Comparison of ENCODE assay signal across 8 cellular contexts in genomic region chr17:42562845-42563509, GRCh38. TPM values are rescaled to one million over a fixed set of nuclear protein-coding genes. Genes with fewer than 3 reads are reported as not detected.
DNase-seq lines count a peak whose midpoint lies in the region; ATAC-seq and TF ChIP-seq lines count a peak whose summit lies in the region.

No MANE protein-coding gene starts in this region.

- H3K36me3 Mint-ChIP-seq in activated T-helper 1 cell treated with anti-CD3 and anti-CD28 coated beads, Interleukin-12 subunit alpha, Interleukin-12 subunit beta, Interleukin-2, Interleukin-4 antibody, amounts not matched to agents 30 ng/mL and 10 ng/mL and 1 ng/mL, durations not matched to agents 14 hours and 24 hours and 36 hours (ENCODE audit: low read depth): peaks cover 12% of the 10 kb centered on the region

- H4K20me1 ChIP-seq in SK-N-SH (ENCODE audit: insufficient read depth): no peaks in the 10 kb centered on the region

- H3K27me3 ChIP-seq in SK-N-SH (ENCODE audit: insufficient read depth): no peaks in the 10 kb centered on the region
- H3K27me3 ChIP-seq in iPS-20b (ENCODE audit: insufficient read depth, low read length): no peaks in the 10 kb centered on the region

- intact Hi-C loops in activated T-helper 1 cell treated with anti-CD3 and anti-CD28 coated beads, Interleukin-12 subunit alpha, Interleukin-12 subunit beta, Interleukin-2, Interleukin-4 antibody, amounts not matched to agents 30 ng/mL and 10 ng/mL and 1 ng/mL, durations not matched to agents 14 hours and 24 hours and 36 hours (cut with micrococcal nuclease): loop anchor here (1.0 to 10.0 kb wide), 2 partner anchors 14 to 422 kb away; partner anchors contain the start of genes PSMC3IP, PTGES3L and RUNDC1

- H3K4me1 ChIP-seq in SK-N-SH (ENCODE audit: control insufficient read depth in 1 of 2, insufficient read depth in 2 of 2, low read depth in 1 of 2, low read length in 1 of 2) (peaks cover 4 to 33% of the 10 kb centered on the region in 2 experiments; a peak in 3 of 4 replicates), iPS-20b (ENCODE audit: insufficient read depth, low read length) (peaks cover 7% of the 10 kb centered on the region; the same call in 1 of the 2 replicates)

- H3K27me3 Mint-ChIP-seq in activated T-helper 1 cell treated with anti-CD3 and anti-CD28 coated beads, Interleukin-12 subunit alpha, Interleukin-12 subunit beta, Interleukin-2, Interleukin-4 antibody, amounts not matched to agents 30 ng/mL and 10 ng/mL and 1 ng/mL, durations not matched to agents 14 hours and 24 hours and 36 hours (ENCODE audit: insufficient read depth): no peaks in the 10 kb centered on the region

- H3K4me3 ChIP-seq in SK-N-SH (ENCODE audit: low read depth in 2 of 2, low read length in 1 of 2) (peak overlapping the region; percentile 78 to 98), iPS-20b (ENCODE audit: low read length) (peak overlapping the region; percentile 79)

- H3K79me2 ChIP-seq in SK-N-SH (ENCODE audit: insufficient read depth): peaks cover 60% of the 10 kb centered on the region

- H3K9ac ChIP-seq in SK-N-SH (peak overlapping the region; percentile 86), iPS-20b (ENCODE audit: low read depth, low read length) (peak overlapping the region; percentile 89)

- peaks cover 30% of the 10 kb centered on the region for H3K4me1 Mint-ChIP-seq in activated T-helper 1 cell treated with anti-CD3 and anti-CD28 coated beads, Interleukin-12 subunit alpha, Interleukin-12 subunit beta, Interleukin-2, Interleukin-4 antibody, amounts not matched to agents 30 ng/mL and 10 ng/mL and 1 ng/mL, durations not matched to agents 14 hours and 24 hours and 36 hours (ENCODE audit: low read depth)

- 26% methylated on average over 19 of the region's 30 CpGs for WGBS in SK-N-SH (ENCODE audit: low lambda C conversion rate)

- H3K9me3 Mint-ChIP-seq in activated T-helper 1 cell treated with anti-CD3 and anti-CD28 coated beads, Interleukin-12 subunit alpha, Interleukin-12 subunit beta, Interleukin-2, Interleukin-4 antibody, amounts not matched to agents 30 ng/mL and 10 ng/mL and 1 ng/mL, durations not matched to agents 14 hours and 24 hours and 36 hours: no peaks in the 10 kb centered on the region

- H3K9me3 ChIP-seq in SK-N-SH: no peaks in the 10 kb centered on the region
- H3K9me3 ChIP-seq in iPS-20b (ENCODE audit: insufficient read depth, low read depth, low read length): no peaks in the 10 kb centered on the region

- peaks cover 29% of the 10 kb centered on the region for H3F3A ChIP-seq in SK-N-SH (replicated peaks; ENCODE audit: insufficient read depth)

- ATAC-seq in SK-N-SH treated with all-trans-retinoic acid at 6 μM for 48 hours: no peak
- no peak for ATAC-seq in HG02588 (IDR thresholded peaks at IDR 0.05; ENCODE audit: unreplicated experiment)
- no peak for ATAC-seq in GM19324 (IDR thresholded peaks at IDR 0.05; ENCODE audit: low FRiP score, unreplicated experiment)

- no peak for TF ChIP-seq EP300 in SK-N-SH (IDR thresholded peaks at IDR 0.05; ENCODE audit: borderline replicate concordance in 1 of 2, low read depth in 1 of 2, low read length in 1 of 2)

- peak overlapping the region; percentile 98 for H3K4me2 ChIP-seq in SK-N-SH

- peaks cover 13 to 30% of the 10 kb centered on the region in 2 experiments for H3K36me3 ChIP-seq in SK-N-SH (replicated peaks in 1 of 2; ENCODE audit: control insufficient read depth in 1 of 2, insufficient read depth in 2 of 2, low read length in 1 of 2)
- peaks cover 28% of the 10 kb centered on the region for H3K36me3 ChIP-seq in iPS-20b (ENCODE audit: insufficient read depth, low read depth, low read length)

- DNase-seq in SK-N-SH (no peak), T1000 (lab: John Stamatoyannopoulos, UW) (no peak)
- DNase-seq in activated T-helper 1 cell treated with anti-CD3 and anti-CD28 coated beads, Interleukin-12 subunit alpha, Interleukin-12 subunit beta, Interleukin-2, Interleukin-4 antibody, amounts not matched to agents 30 ng/mL and 10 ng/mL and 1 ng/mL, durations not matched to agents 14 hours and 24 hours and 36 hours (ENCODE audit: low spot score): no peak

- no peak for TF ChIP-seq CTCF in SK-N-SH (IDR thresholded peaks at IDR 0.05)

- TF ChIP-seq RAD21 in SK-N-SH (IDR thresholded peaks at IDR 0.05; ENCODE audit: low read length): no peak

- H3K9me2 ChIP-seq in SK-N-SH: no peaks in the 10 kb centered on the region

- no peak overlapping the region for H2AFZ ChIP-seq in SK-N-SH (ENCODE audit: low read depth)

- CTCF ChIA-PET in SK-N-SH (lab: Yijun Ruan, JAX): interaction anchor here (1.0 to 1.4 kb wide), 2 partner anchors 14 to 15 kb away, joined by 3 to 4 read pairs; no protein-coding TSS in a partner anchor

- H3K4me3 Mint-ChIP-seq in activated T-helper 1 cell treated with anti-CD3 and anti-CD28 coated beads, Interleukin-12 subunit alpha, Interleukin-12 subunit beta, Interleukin-2, Interleukin-4 antibody, amounts not matched to agents 30 ng/mL and 10 ng/mL and 1 ng/mL, durations not matched to agents 14 hours and 24 hours and 36 hours: peak overlapping the region; percentile 87

- H3K27ac Mint-ChIP-seq in activated T-helper 1 cell treated with anti-CD3 and anti-CD28 coated beads, Interleukin-12 subunit alpha, Interleukin-12 subunit beta, Interleukin-2, Interleukin-4 antibody, amounts not matched to agents 30 ng/mL and 10 ng/mL and 1 ng/mL, durations not matched to agents 14 hours and 24 hours and 36 hours: peak overlapping the region; percentile 92

- peak overlapping the region; percentile 73 to 82; a peak in 3 of 4 replicates for H3K27ac ChIP-seq in SK-N-SH (ENCODE audit: low read depth in 2 of 2, low read length in 1 of 2)
- H3K27ac ChIP-seq in iPS-20b (ENCODE audit: low read length): no peak overlapping the region
- peak overlapping the region; percentile 90 for H3K27ac ChIP-seq in temporal lobe (ENCODE audit: low read depth, low read length)

- POLR2A ChIA-PET in SK-N-SH (lab: Yijun Ruan, JAX): interaction anchor here (0.6 kb wide), 1 partner anchor 11 kb away, joined by 3 read pairs; no protein-coding TSS in a partner anchor

TF ChIP-seq in SK-N-SH, 30 proteins besides CTCF, POLR2A, EP300 and RAD21 (continues in another document):
- no peak for TF ChIP-seq RFX5 (IDR thresholded peaks at IDR 0.05; ENCODE audit: low read length)
- no peak for TF ChIP-seq RXRA (IDR thresholded peaks at IDR 0.05; ENCODE audit: borderline replicate concordance, low read depth)
- no peak for TF ChIP-seq GABPA (IDR thresholded peaks at IDR 0.05; ENCODE audit: low read depth)
- no peak for TF ChIP-seq FOXM1 (IDR thresholded peaks at IDR 0.05; ENCODE audit: low read depth)
- no peak for TF ChIP-seq NRF1 (IDR thresholded peaks at IDR 0.05; ENCODE audit: low read depth, low read length)
- TF ChIP-seq MEF2A (IDR thresholded peaks at IDR 0.05; ENCODE audit: borderline replicate concordance, low read depth): no peak

TF ChIP-seq in SK-N-SH treated with all-trans-retinoic acid at 6 μM for 48 hours, 23 proteins besides CTCF, POLR2A, EP300 and RAD21 (continues in another document):
- TF ChIP-seq OSR1 (CRISPR knock-in tag; IDR thresholded peaks at IDR 0.05): no peak
- no peak for TF ChIP-seq TCF4 (CRISPR knock-in tag; IDR thresholded peaks at IDR 0.05; ENCODE audit: borderline replicate concordance)
- no peak for TF ChIP-seq ARNTL (CRISPR knock-in tag; IDR thresholded peaks at IDR 0.05; ENCODE audit: borderline replicate concordance, low read depth)
- TF ChIP-seq CSDC2 (CRISPR knock-in tag; IDR thresholded peaks at IDR 0.05): no peak

RNA-seq across cellular contexts. Expression of gene COASY, which starts 1.0 kb away (rescaled TPM):
- polyA plus RNA-seq in SK-N-SH (2012; rRNA removed): 56.6 and 69.4 TPM in 2 replicates
- polyA plus RNA-seq in SK-N-SH (2012; cell fraction: cytosol; rRNA removed): 32.0 and 48.4 TPM in 2 replicates
- 145 and 151 TPM in 2 replicates for polyA plus RNA-seq in SK-N-SH (2012; cell fraction: nucleus; rRNA removed)
- total RNA-seq in activated T-helper 1 cell treated with anti-CD3 and anti-CD28 coated beads, Interleukin-12 subunit alpha, Interleukin-12 subunit beta, Interleukin-2, Interleukin-4 antibody, amounts not matched to agents 30 ng/mL and 10 ng/mL and 1 ng/mL, durations not matched to agents 14 hours and 24 hours and 36 hours: 93.1 and 95.4 TPM in 2 replicates
- 7.1 TPM for total RNA-seq in temporal lobe

RNA-seq across cellular contexts. Expression of gene MLX, which starts 3.9 kb away (rescaled TPM):
- 44.5 and 66.4 TPM in 2 replicates for polyA plus RNA-seq in SK-N-SH (2012; rRNA removed)
- polyA plus RNA-seq in SK-N-SH (2012; cell fraction: cytosol; rRNA removed): 33.1 and 41.8 TPM in 2 replicates
- polyA plus RNA-seq in SK-N-SH (2012; cell fraction: nucleus; rRNA removed): 154 and 172 TPM in 2 replicates
- 74.1 and 75.4 TPM in 2 replicates for total RNA-seq in activated T-helper 1 cell treated with anti-CD3 and anti-CD28 coated beads, Interleukin-12 subunit alpha, Interleukin-12 subunit beta, Interleukin-2, Interleukin-4 antibody, amounts not matched to agents 30 ng/mL and 10 ng/mL and 1 ng/mL, durations not matched to agents 14 hours and 24 hours and 36 hours
- 14.8 TPM for total RNA-seq in temporal lobe

RNA-seq across cellular contexts. Expression of gene HSD17B1, which starts 10.3 kb away (rescaled TPM):
- polyA plus RNA-seq in SK-N-SH (2012; rRNA removed): 1.2 and 1.3 TPM in 2 replicates
- polyA plus RNA-seq in SK-N-SH (2012; cell fraction: cytosol; rRNA removed): 0.49 and 0.83 TPM in 2 replicates
- 2.2 and 3.7 TPM in 2 replicates for polyA plus RNA-seq in SK-N-SH (2012; cell fraction: nucleus; rRNA removed)
- 0.49 and 0.78 TPM in 2 replicates for total RNA-seq in activated T-helper 1 cell treated with anti-CD3 and anti-CD28 coated beads, Interleukin-12 subunit alpha, Interleukin-12 subunit beta, Interleukin-2, Interleukin-4 antibody, amounts not matched to agents 30 ng/mL and 10 ng/mL and 1 ng/mL, durations not matched to agents 14 hours and 24 hours and 36 hours
- 0.98 TPM for total RNA-seq in temporal lobe

RNA-seq across cellular contexts. Expression of gene PSMC3IP, which starts 14.6 kb away (rescaled TPM):
- polyA plus RNA-seq in SK-N-SH (2012; rRNA removed): 14.2 and 17.3 TPM in 2 replicates
- polyA plus RNA-seq in SK-N-SH (2012; cell fraction: cytosol; rRNA removed): 15.8 and 20.1 TPM in 2 replicates
- 23.6 and 31.7 TPM in 2 replicates for polyA plus RNA-seq in SK-N-SH (2012; cell fraction: nucleus; rRNA removed)
- 27.6 and 31.5 TPM in 2 replicates for total RNA-seq in activated T-helper 1 cell treated with anti-CD3 and anti-CD28 coated beads, Interleukin-12 subunit alpha, Interleukin-12 subunit beta, Interleukin-2, Interleukin-4 antibody, amounts not matched to agents 30 ng/mL and 10 ng/mL and 1 ng/mL, durations not matched to agents 14 hours and 24 hours and 36 hours
- 3.7 TPM for total RNA-seq in temporal lobe

RNA-seq across cellular contexts. Expression of gene NAGLU, which starts 26.9 kb away (rescaled TPM):
- 25.0 and 33.9 TPM in 2 replicates for polyA plus RNA-seq in SK-N-SH (2012; rRNA removed)
- 11.8 and 23.1 TPM in 2 replicates for polyA plus RNA-seq in SK-N-SH (2012; cell fraction: cytosol; rRNA removed)
- 87.3 and 99.7 TPM in 2 replicates for polyA plus RNA-seq in SK-N-SH (2012; cell fraction: nucleus; rRNA removed)
- 18.2 and 20.8 TPM in 2 replicates for total RNA-seq in activated T-helper 1 cell treated with anti-CD3 and anti-CD28 coated beads, Interleukin-12 subunit alpha, Interleukin-12 subunit beta, Interleukin-2, Interleukin-4 antibody, amounts not matched to agents 30 ng/mL and 10 ng/mL and 1 ng/mL, durations not matched to agents 14 hours and 24 hours and 36 hours
- total RNA-seq in temporal lobe: 8.1 TPM

Comparison
In these comparisons a context has a peak if more than half of its experiments do, and no peak if none do; other contexts are left out.
1. RNA of gene COASY, which starts 1.0 kb away (total RNA-seq): 93.1 to 95.4 TPM in activated T-helper 1 cell treated with anti-CD3 and anti-CD28 coated beads, Interleukin-12 subunit alpha, Interleukin-12 subunit beta, Interleukin-2, Interleukin-4 antibody, amounts not matched to agents 30 ng/mL and 10 ng/mL and 1 ng/mL, durations not matched to agents 14 hours and 24 hours and 36 hours; 7.1 TPM in temporal lobe (single experiment); every median in the first group is over 10 times any median in the second.